1 cellular context compared by ENCODE assay signal in genomic region chr3:100661294-100661693, GRCh38.
A peak's percentile ranks its signal among the peaks of the same experiment; 100 is the strongest.
TF ChIP-seq lines count a peak whose summit lies in the region.
"Not testable (repeated sequence)": the region's sequence is repeated elsewhere in the genome, so short reads cannot be mapped to it uniquely, and the experiment has no call there.

No MANE protein-coding gene starts in this region.

TF ChIP-seq in K562, 482 proteins besides CTCF, POLR2A, EP300 and RAD21:
- TF ChIP-seq ZBTB40 (IDR thresholded peaks at IDR 0.05), result peak; percentile 69
- not testable (repeated sequence) for TF ChIP-seq ZBTB40 (CRISPR knock-in tag; IDR thresholded peaks at IDR 0.05)
